ENCODE assay signal across 10 cellular contexts in genomic region chr7:106552645-106553445, GRCh38.
A peak's percentile ranks its signal among the peaks of the same experiment; 100 is the strongest.
DNase-seq lines count a peak whose midpoint lies in the region; ATAC-seq and TF ChIP-seq lines count a peak whose summit lies in the region.
"Had no signal": no experiment of that assay in that cellular context is flagged by ENCODE, and none has a peak within 500 bp of the region (broad histone marks: within the 10 kb centered on the region; RNA-seq: fewer than 3 reads in every experiment).

No MANE protein-coding gene starts in this region.

- intact Hi-C loops in mucosa of descending colon (cut with DNase I, micrococcal nuclease): no loop called here

- H3K4me1 ChIP-seq in mucosa of descending colon (ENCODE audit: low read depth): no peaks in the 10 kb centered on the region
- H3K4me1 ChIP-seq: colonic mucosa had no signal

- H3K36me3 ChIP-seq in mucosa of descending colon (ENCODE audit: low read depth): no peaks in the 10 kb centered on the region
- H3K36me3 ChIP-seq: colonic mucosa had no signal

- H3K4me3 ChIP-seq in mucosa of descending colon: no peak overlapping the region
- H3K4me3 ChIP-seq: colonic mucosa had no signal

- DNase-seq in mucosa of descending colon (peak in 1 of 3 donors; percentile 10), AG20443 (ENCODE audit: low spot score) (no peak), occipital lobe (lab: John Stamatoyannopoulos, UW) (no peak), DMS53 (lab: John Stamatoyannopoulos, UW) (no peak), amniotic stem cell (lab: John Stamatoyannopoulos, UW) (no peak)
- DNase-seq: colonic mucosa; stimulated activated CD4-positive, alpha-beta T cell treated with anti-CD3 and anti-CD28 coated beads, Interleukin-12 subunit alpha, Interleukin-12 subunit beta, amount 100 ng/mL, for 4 hours had no signal

- no peak for TF ChIP-seq CTCF in mucosa of descending colon (IDR thresholded peaks at IDR 0.05)

- ATAC-seq in GM18870 (IDR thresholded peaks at IDR 0.05; ENCODE audit: unreplicated experiment): peak; percentile 99
- ATAC-seq in HG02571 (IDR thresholded peaks at IDR 0.05; ENCODE audit: unreplicated experiment): peak; percentile 100
- ATAC-seq in HG03571 (IDR thresholded peaks at IDR 0.05; ENCODE audit: unreplicated experiment): peak; percentile 98
- ATAC-seq in mucosa of descending colon: peak; percentile 51

- H3K9me3 ChIP-seq in mucosa of descending colon: no peaks in the 10 kb centered on the region
- H3K9me3 ChIP-seq: colonic mucosa had no signal
